In genomic region chr11:112310414-112310813, GRCh38 we compare ENCODE assay signal across 22 cellular contexts. TPM values are rescaled to one million over a fixed set of nuclear protein-coding genes. Genes with fewer than 3 reads are reported as not detected.
DNase-seq lines count a peak whose midpoint lies in the region; ATAC-seq and TF ChIP-seq lines count a peak whose summit lies in the region.
"Had no signal": no experiment of that assay in that cellular context is flagged by ENCODE, and none has a peak within 500 bp of the region (broad histone marks: within the 10 kb centered on the region; RNA-seq: fewer than 3 reads in every experiment).

No MANE protein-coding gene starts in this region.

- no peak overlapping the region for H3K27ac ChIP-seq in naive thymus-derived CD4-positive, alpha-beta T cell (ENCODE audit: low read depth, low read length)
- no peak overlapping the region for H3K27ac ChIP-seq in left ventricle myocardium inferior (replicated peaks)
- H3K27ac ChIP-seq: 22Rv1, coronary artery had no signal

- TF ChIP-seq CTCF in left ventricle myocardium inferior (IDR thresholded peaks at IDR 0.05; ENCODE audit: borderline replicate concordance): no peak

- H3K4me3 Mint-ChIP-seq in naive thymus-derived CD4-positive, alpha-beta T cell: no peak overlapping the region
- H3K4me3 Mint-ChIP-seq: activated naive CD8-positive, alpha-beta T cell had no signal

- H3K4me3 ChIP-seq in naive thymus-derived CD4-positive, alpha-beta T cell (ENCODE audit: low read length): no peak overlapping the region
- H3K4me3 ChIP-seq in left ventricle myocardium inferior: no peak overlapping the region
- H3K4me3 ChIP-seq: coronary artery had no signal

- H3K4me1 Mint-ChIP-seq in naive thymus-derived CD4-positive, alpha-beta T cell: peaks cover 0 to 12% (median 6%) of the 10 kb centered on the region in 7 donors

- no peaks in the 10 kb centered on the region for H3K27me3 ChIP-seq in naive thymus-derived CD4-positive, alpha-beta T cell (ENCODE audit: control insufficient read depth in 2 of 2, insufficient read depth in 2 of 2, low read length in 2 of 2)
- no peaks in the 10 kb centered on the region for H3K27me3 ChIP-seq in left ventricle myocardium inferior (ENCODE audit: low read depth)
- H3K27me3 ChIP-seq: BE2C had no signal

- intact Hi-C loops in naive thymus-derived CD4-positive, alpha-beta T cell (cut with micrococcal nuclease): no loop called here
- intact Hi-C loops in left ventricle myocardium inferior (cut with micrococcal nuclease): no loop called here

- ATAC-seq in naive thymus-derived CD4-positive, alpha-beta T cell: peak; percentile 45
- ATAC-seq in HG03469 (IDR thresholded peaks at IDR 0.05; ENCODE audit: unreplicated experiment): no peak
- ATAC-seq: HepG2, left lobe of liver had no signal

- H3K9me3 Mint-ChIP-seq in naive thymus-derived CD4-positive, alpha-beta T cell: peaks cover 0 to 11% (median 6%) of the 10 kb centered on the region in 11 donors

- no peak overlapping the region for H3K27ac Mint-ChIP-seq in naive thymus-derived CD4-positive, alpha-beta T cell
- H3K27ac Mint-ChIP-seq: activated naive CD8-positive, alpha-beta T cell had no signal

- no peaks in the 10 kb centered on the region for H3K9me3 ChIP-seq in naive thymus-derived CD4-positive, alpha-beta T cell (ENCODE audit: control insufficient read depth in 2 of 3, low read length in 3 of 3)
- H3K9me3 ChIP-seq in left ventricle myocardium inferior (replicated peaks): peaks cover 5% of the 10 kb centered on the region
- H3K9me3 ChIP-seq: BE2C had no signal

- no peaks in the 10 kb centered on the region for H3K4me1 ChIP-seq in naive thymus-derived CD4-positive, alpha-beta T cell (ENCODE audit: control insufficient read depth in 2 of 2, insufficient read depth in 2 of 2, low read length in 2 of 2)
- H3K4me1 ChIP-seq in left ventricle myocardium inferior: peaks cover 3% of the 10 kb centered on the region
- H3K4me1 ChIP-seq: BE2C had no signal

- CTCF ChIA-PET in naive thymus-derived CD4-positive, alpha-beta T cell (lab: Charles Lee): no interaction called here

- H3K36me3 Mint-ChIP-seq in naive thymus-derived CD4-positive, alpha-beta T cell: peaks cover 7 to 37% (median 25%) of the 10 kb centered on the region in 5 donors

- H3K36me3 ChIP-seq in naive thymus-derived CD4-positive, alpha-beta T cell (ENCODE audit: control insufficient read depth in 2 of 3, insufficient read depth in 3 of 3, low read length in 3 of 3): no peaks in the 10 kb centered on the region
- no peaks in the 10 kb centered on the region for H3K36me3 ChIP-seq in left ventricle myocardium inferior
- H3K36me3 ChIP-seq: BE2C had no signal

- DNase-seq in DMS 273 (lab: John Stamatoyannopoulos, UW; ENCODE audit: unreplicated experiment): peak; percentile 2
- no peak for DNase-seq in DMS 273 treated with DMSO at 0.1 percent for 48 hours (lab: John Stamatoyannopoulos, UW)
- DNase-seq in NOMO-1 treated with DMSO at 0.1 percent for 48 hours (lab: John Stamatoyannopoulos, UW; ENCODE audit: unreplicated experiment): peak; percentile 92
- DNase-seq in dermis blood vessel endothelial cell: peak; percentile 59
- DNase-seq in naive thymus-derived CD4-positive, alpha-beta T cell: no peak
- no peak for DNase-seq in activated T-cell treated with anti-CD3 and anti-CD28 coated beads for 4 hours
- DNase-seq in left ventricle myocardium inferior: no peak
- DNase-seq: BE2C; COR-L47; NCI-H1694 treated with DMSO at 0.1 percent for 48 hours; NCI-H446 treated with DMSO at 0.1 percent for 48 hours; stimulated activated CD4-positive, alpha-beta T cell treated with anti-CD3 and anti-CD28 coated beads, Interleukin-12 subunit alpha, Interleukin-12 subunit beta, amount 100 ng/mL, for 4 hours; T-helper 9 cell had no signal

- POLR2A ChIA-PET in naive thymus-derived CD4-positive, alpha-beta T cell (lab: Charles Lee): no interaction called here

- peaks cover 0 to 2% (median 0%) of the 10 kb centered on the region in 5 donors for H3K27me3 Mint-ChIP-seq in naive thymus-derived CD4-positive, alpha-beta T cell
- H3K27me3 Mint-ChIP-seq: activated naive CD8-positive, alpha-beta T cell had no signal

RNA-seq across cellular contexts. Expression of gene PLET1, which starts 49.8 kb away (rescaled TPM):
- not detected in 2 replicates for total RNA-seq in dermis blood vessel endothelial cell
- not detected for total RNA-seq in naive thymus-derived CD4-positive, alpha-beta T cell
- not detected for polyA plus RNA-seq in naive thymus-derived CD4-positive, alpha-beta T cell
- not detected for total RNA-seq in left ventricle myocardium inferior
- total RNA-seq: activated CD8-positive, alpha-beta memory T cell treated with anti-CD3 and anti-CD28 coated beads for 36 hours; glomerular endothelial cell; HepG2; left lobe of liver; subcutaneous adipose tissue had no signal
- polyA plus RNA-seq: HepG2 had no signal

Comparison
In these comparisons a context has a peak if more than half of its experiments do, and no peak if none do; other contexts are left out.
1. DNase-seq: peak in DMS 273 (single experiment), NOMO-1 treated with DMSO at 0.1 percent for 48 hours (single experiment) and dermis blood vessel endothelial cell (single experiment); none in DMS 273 treated with DMSO at 0.1 percent for 48 hours (single experiment), naive thymus-derived CD4-positive, alpha-beta T cell (0 of 9), activated T-cell treated with anti-CD3 and anti-CD28 coated beads for 4 hours (single experiment) and left ventricle myocardium inferior (single experiment).